In genomic region chr6:30169658-30170614, GRCh38 we compare ENCODE assay signal across 8 cellular contexts. TPM values are rescaled to one million over a fixed set of nuclear protein-coding genes. Genes with fewer than 3 reads are reported as not detected.
DNase-seq lines count a peak whose midpoint lies in the region; ATAC-seq and TF ChIP-seq lines count a peak whose summit lies in the region.

No MANE protein-coding gene starts in this region.

- peak; percentile 85 for TF ChIP-seq CTCF in 22Rv1 (IDR thresholded peaks at IDR 0.05)
- TF ChIP-seq CTCF in WTC11 (IDR thresholded peaks at IDR 0.05), result peak; percentile 74
- TF ChIP-seq CTCF in glutamatergic neuron (IDR thresholded peaks at IDR 0.05; ENCODE audit: partially characterized antibody, unreplicated experiment), result peak; percentile 63
- no peak for TF ChIP-seq CTCF in mesothelial cell of epicardium (IDR thresholded peaks at IDR 0.05; ENCODE audit: unreplicated experiment)

- no peak overlapping the region for H3K27ac Mint-ChIP-seq in WTC11
- H3K27ac Mint-ChIP-seq in glutamatergic neuron (ENCODE audit: unreplicated experiment), result no peak overlapping the region
- H3K27ac Mint-ChIP-seq in mesothelial cell of epicardium, result no peak overlapping the region

- intact Hi-C loops in sciatic nerve (cut with DNase I), result no loop called here

- H3K36me3 Mint-ChIP-seq in WTC11 (no peaks in the 10 kb centered on the region), glutamatergic neuron (ENCODE audit: unreplicated experiment) (no peaks in the 10 kb centered on the region), mesothelial cell of epicardium (no peaks in the 10 kb centered on the region)

- H3K9me3 Mint-ChIP-seq in WTC11 (no peaks in the 10 kb centered on the region; the same call in 1 of the 2 replicates), glutamatergic neuron (ENCODE audit: unreplicated experiment) (peaks cover 6% of the 10 kb centered on the region), mesothelial cell of epicardium (no peaks in the 10 kb centered on the region)

- ATAC-seq in WTC11 (peak; percentile 79), sciatic nerve (peak; percentile 71), HG02623 (IDR thresholded peaks at IDR 0.05; ENCODE audit: unreplicated experiment) (no peak)

- H3K27me3 Mint-ChIP-seq in WTC11 (ENCODE audit: low read depth) (peaks cover 78% of the 10 kb centered on the region), glutamatergic neuron (ENCODE audit: unreplicated experiment) (peaks cover 5% of the 10 kb centered on the region), mesothelial cell of epicardium (ENCODE audit: low read depth) (peaks cover 100% of the 10 kb centered on the region)

- H3K27ac ChIP-seq in 22Rv1, result no peak overlapping the region

- POLR2A ChIA-PET in WTC11 (lab: Charles Lee), result no interaction called here

- H3K4me3 Mint-ChIP-seq in WTC11 (no peak overlapping the region), glutamatergic neuron (ENCODE audit: unreplicated experiment) (no peak overlapping the region), mesothelial cell of epicardium (no peak overlapping the region)

- H3K4me1 Mint-ChIP-seq in WTC11 (peaks cover 12% of the 10 kb centered on the region), glutamatergic neuron (ENCODE audit: low read depth, unreplicated experiment) (peaks cover 7% of the 10 kb centered on the region), mesothelial cell of epicardium (peaks cover 3% of the 10 kb centered on the region)

- in situ Hi-C loops in G401 (cut with HindIII; ENCODE audit: low sequenced_read_pairs), result no loop called here

- CTCF ChIA-PET in WTC11 (lab: Charles Lee), result interaction anchor here (0.9 to 3.5 kb wide), 3 partner anchors 14 to 67 kb away, joined by 4 to 25 read pairs (median 5); no protein-coding TSS in a partner anchor

- DNase-seq in G401 (ENCODE audit: low spot score) (peak; percentile 51), NCI-H128 (lab: John Stamatoyannopoulos, UW; ENCODE audit: unreplicated experiment) (peak; percentile 22), WTC11 (ENCODE audit: low spot score) (no peak), glutamatergic neuron (no peak), sciatic nerve (ENCODE audit: low spot score) (no peak), mesothelial cell of epicardium (ENCODE audit: low spot score in 2 of 2, unreplicated experiment in 2 of 2) (no peak)

TF ChIP-seq in WTC11, 78 proteins besides CTCF, POLR2A, EP300 and RAD21:
- no peak for TF ChIP-seq AR (CRISPR knock-in tag; IDR thresholded peaks at IDR 0.05)
- TF ChIP-seq EMX1 (CRISPR knock-in tag; IDR thresholded peaks at IDR 0.05), result no peak

RNA-seq across cellular contexts. Expression of gene TRIM15, which starts 6.6 kb away (rescaled TPM):
- total RNA-seq in G401 (2014; rRNA removed; shearing (Covaris generic)), result not detected in 2 replicates
- total RNA-seq in WTC11 (2021), result 0.32 to 0.53 TPM (median 0.35 TPM) in 3 replicates
- not detected for total RNA-seq in glutamatergic neuron (ENCODE audit: unreplicated experiment)
- total RNA-seq in sciatic nerve, result not detected
- total RNA-seq in mesothelial cell of epicardium, result not detected in 3 replicates

RNA-seq across cellular contexts. Expression of gene TRIM10, which starts 8.9 kb away (rescaled TPM):
- not detected in 2 replicates for total RNA-seq in G401 (2014; rRNA removed; shearing (Covaris generic))
- total RNA-seq in WTC11 (2021), result 0.09 to 0.22 TPM (median 0.16 TPM) in 3 replicates
- total RNA-seq in glutamatergic neuron (ENCODE audit: unreplicated experiment), result not detected
- total RNA-seq in sciatic nerve, result 0.62 TPM
- total RNA-seq in mesothelial cell of epicardium, result not detected in 3 replicates

RNA-seq across cellular contexts. Expression of gene TRIM40, which starts 34.0 kb away (rescaled TPM):
- not detected in 2 replicates for total RNA-seq in G401 (2014; rRNA removed; shearing (Covaris generic))
- total RNA-seq in WTC11 (2021) (not detected in 3 replicates), glutamatergic neuron (ENCODE audit: unreplicated experiment) (not detected), sciatic nerve (not detected), mesothelial cell of epicardium (not detected in 3 replicates)

RNA-seq across cellular contexts. Expression of gene TRIM26, which starts 43.3 kb away (rescaled TPM):
- total RNA-seq in G401 (2014; rRNA removed; shearing (Covaris generic)), result 41.7 and 61.2 TPM in 2 replicates
- total RNA-seq in WTC11 (2021), result 27.7 to 33.0 TPM (median 30.5 TPM) in 3 replicates
- 58.5 TPM for total RNA-seq in glutamatergic neuron (ENCODE audit: unreplicated experiment)
- total RNA-seq in sciatic nerve, result 42.6 TPM
- 55.4 to 58.3 TPM (median 56.9 TPM) in 3 replicates for total RNA-seq in mesothelial cell of epicardium

RNA-seq across cellular contexts. Expression of gene TRIM31, which starts 57.0 kb away (rescaled TPM):
- total RNA-seq in G401 (2014; rRNA removed; shearing (Covaris generic)), result not detected in 2 replicates
- total RNA-seq in WTC11 (2021) (0.11 to 0.16 TPM (median 0.13 TPM) in 3 replicates), glutamatergic neuron (ENCODE audit: unreplicated experiment) (not detected), sciatic nerve (not detected), mesothelial cell of epicardium (0.58 to 0.68 TPM in 2 of 3 replicates, not detected in the other)

Comparison
In these comparisons a context has a peak if more than half of its experiments do, and no peak if none do; other contexts are left out.
1. DNase-seq: peak in G401 (single experiment) and NCI-H128 (single experiment); none in WTC11 (single experiment), glutamatergic neuron (single experiment), sciatic nerve (single experiment) and mesothelial cell of epicardium (0 of 2).